In the genomic region with DNA sequence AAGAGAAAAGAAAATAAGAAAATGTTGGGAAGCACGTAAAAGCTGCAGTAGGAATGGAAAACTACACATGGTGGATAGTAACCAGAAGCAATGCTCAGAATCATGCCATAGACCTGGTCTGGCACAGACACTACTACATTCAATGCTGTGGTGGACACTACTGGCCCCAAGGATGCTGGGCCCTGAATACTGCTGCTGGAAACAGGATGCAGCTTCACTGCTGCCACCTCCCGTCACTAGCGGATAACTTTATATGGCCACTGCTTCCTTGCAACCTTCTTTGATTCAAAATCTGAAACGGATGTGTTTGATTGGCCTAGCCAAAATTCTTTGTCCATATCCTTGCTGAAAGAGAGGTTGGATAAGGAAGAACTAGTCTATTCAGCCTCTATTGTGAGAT, we compare ENCODE assay signal across 23 cellular contexts. TPM values are rescaled to one million over a fixed set of nuclear protein-coding genes. Genes with fewer than 3 reads are reported as not detected.
DNase-seq lines count a peak whose midpoint lies in the region; ATAC-seq and TF ChIP-seq lines count a peak whose summit lies in the region.
"Had no signal": no experiment of that assay in that cellular context is flagged by ENCODE, and none has a peak within 500 bp of the region (broad histone marks: within the 10 kb centered on the region; RNA-seq: fewer than 3 reads in every experiment).

No MANE protein-coding gene starts in this region.

- H3K27ac ChIP-seq in PC-9 (no peak overlapping the region), fibroblast of lung (ENCODE audit: insufficient read depth, low read length) (no peak overlapping the region), sigmoid colon (no peak overlapping the region)
- H3K27ac ChIP-seq: 22Rv1, adrenal gland, GM23248, heart left ventricle, left lung, parathyroid adenoma had no signal

- no peaks in the 10 kb centered on the region for H3K9me3 ChIP-seq in PC-9 (ENCODE audit: insufficient read depth, low read depth)
- H3K9me3 ChIP-seq in fibroblast of lung (ENCODE audit: control insufficient read depth, insufficient read depth, low read depth, low read length): no peaks in the 10 kb centered on the region
- H3K9me3 ChIP-seq in sigmoid colon: no peaks in the 10 kb centered on the region
- H3K9me3 ChIP-seq: adrenal gland, heart left ventricle, left lung had no signal

- H3K4me1 ChIP-seq in PC-9 (replicated peaks; ENCODE audit: insufficient read depth): no peaks in the 10 kb centered on the region; the same call in 1 of the 2 replicates
- no peaks in the 10 kb centered on the region for H3K4me1 ChIP-seq in fibroblast of lung (ENCODE audit: control insufficient read depth, extremely low read depth, insufficient read depth, low read length)
- peaks cover 0 to 4% (median 0%) of the 10 kb centered on the region in 4 donors for H3K4me1 ChIP-seq in sigmoid colon
- H3K4me1 ChIP-seq: left lung, parathyroid adenoma had no signal

- H2AFZ ChIP-seq in PC-9 (0 out of 2 replicates have a peak overlapping the region, but pooled peaks have one; percentile 12), fibroblast of lung (ENCODE audit: low read length) (peak overlapping the region; percentile 35)
- H2AFZ ChIP-seq: GM23248, parathyroid adenoma had no signal

- no peaks in the 10 kb centered on the region; the same call in 1 of the 2 replicates for H3F3A ChIP-seq in PC-9 (ENCODE audit: insufficient read depth, low read depth)

- CTCF ChIA-PET in PC-9 (lab: Charles Lee): no interaction called here

- intact Hi-C loops in PC-9 (cut with micrococcal nuclease; ENCODE audit: unreplicated experiment) (no loop called here), sigmoid colon (cut with DNase I) (no loop called here)

- TF ChIP-seq CTCF in PC-9 (conservative IDR thresholded peaks at IDR 0.05): no peak
- peak in 1 of 2 donors; percentile 11 for TF ChIP-seq CTCF in fibroblast of lung (conservative IDR thresholded peaks at IDR 0.05 in 1 of 2, IDR thresholded peaks at IDR 0.05 in 1 of 2; ENCODE audit: low read depth in 1 of 2, low read length in 2 of 2)
- TF ChIP-seq CTCF in sigmoid colon (IDR thresholded peaks at IDR 0.05): no peak

- POLR2A ChIA-PET in PC-9 (lab: Charles Lee; ENCODE audit: unreplicated experiment): no interaction called here

- ATAC-seq in GM21447 (IDR thresholded peaks at IDR 0.05; ENCODE audit: unreplicated experiment): no peak
- ATAC-seq: heart left ventricle; naive thymus-derived CD8-positive, alpha-beta T cell; sciatic nerve; SK-N-SH treated with all-trans-retinoic acid at 6 μM for 48 hours had no signal

- no TSS peak for BruUV-seq in PC-9 (replicated peaks; lab: Mats Ljungman, UMichigan)

- no peaks in the 10 kb centered on the region for H3K79me2 ChIP-seq in PC-9 (ENCODE audit: low read depth)
- H3K79me2 ChIP-seq in fibroblast of lung (ENCODE audit: control insufficient read depth, insufficient read depth, low read length): no peaks in the 10 kb centered on the region
- H3K79me2 ChIP-seq: parathyroid adenoma had no signal

- H3K9ac ChIP-seq in fibroblast of lung (ENCODE audit: insufficient read depth, low read length): no peak overlapping the region
- H3K9ac ChIP-seq: GM23248, parathyroid adenoma had no signal

- TF ChIP-seq POLR2A in sigmoid colon (IDR thresholded peaks at IDR 0.05): no peak

- H3K4me3 ChIP-seq in PC-9 (no peak overlapping the region), fibroblast of lung (replicated peaks in 1 of 4; ENCODE audit: control extremely low read depth in 1 of 4, insufficient read depth in 1 of 4, low read depth in 3 of 4, low read length in 4 of 4) (no peak overlapping the region), sigmoid colon (no peak overlapping the region)
- H3K4me3 ChIP-seq: adrenal gland, GM23248, heart left ventricle, left lung had no signal

- 56 to 75% methylated on average over 4 of the region's 4 CpGs for WGBS in sigmoid colon, 2 donors

- H3K9me2 ChIP-seq in PC-9 (ENCODE audit: insufficient read depth): no peaks in the 10 kb centered on the region

- no peak for TF ChIP-seq EP300 in sigmoid colon (IDR thresholded peaks at IDR 0.05)

- H4K20me1 ChIP-seq in PC-9 (ENCODE audit: insufficient read depth): no peaks in the 10 kb centered on the region
- no peaks in the 10 kb centered on the region for H4K20me1 ChIP-seq in fibroblast of lung (ENCODE audit: control insufficient read depth, extremely low read depth, insufficient read depth, low read length)

- no peak overlapping the region for H3K4me2 ChIP-seq in PC-9
- H3K4me2 ChIP-seq in fibroblast of lung (ENCODE audit: extremely low read depth, insufficient read depth, low read length): no peak overlapping the region

- DNase-seq in DMS53 (lab: John Stamatoyannopoulos, UW): peak; percentile 10
- no peak for DNase-seq in DMS53 treated with DMSO at 0.1 percent for 48 hours (lab: John Stamatoyannopoulos, UW; ENCODE audit: unreplicated experiment)
- no peak for DNase-seq in PC-9
- DNase-seq in fibroblast of lung (ENCODE audit: low read depth in 2 of 2): no peak
- DNase-seq in sigmoid colon: peak; percentile 27
- DNase-seq in NCI-H187 treated with DMSO at 0.1 percent for 48 hours (lab: John Stamatoyannopoulos, UW): no peak
- no peak for DNase-seq in stimulated activated CD4-positive, alpha-beta T cell treated with anti-CD3 and anti-CD28 coated beads, Interleukin-15, amount 100 ng/mL, for 24 hours
- DNase-seq: activated CD4-positive, alpha-beta memory T cell treated with anti-CD3 and anti-CD28 coated beads, Interleukin-2, amount 10 ng/mL, durations not matched to agents 7 days and 5 days; activated gamma-delta T cell; adrenal gland; GM23248; heart left ventricle; left lung; naive thymus-derived CD8-positive, alpha-beta T cell; NCI-H1092 treated with DMSO at 0.1 percent for 48 hours; NCI-H2029 treated with DMSO at 0.1 percent for 48 hours; RPMI8226 had no signal

- H3K27me3 ChIP-seq in PC-9 (ENCODE audit: insufficient read depth, low read depth) (no peaks in the 10 kb centered on the region), fibroblast of lung (ENCODE audit: control insufficient read depth, insufficient read depth, low read length) (no peaks in the 10 kb centered on the region), sigmoid colon (no peaks in the 10 kb centered on the region)
- H3K27me3 ChIP-seq: adrenal gland, heart left ventricle, left lung had no signal

- H3K36me3 ChIP-seq in PC-9 (ENCODE audit: low read depth) (no peaks in the 10 kb centered on the region), fibroblast of lung (ENCODE audit: control insufficient read depth, insufficient read depth, low read length) (no peaks in the 10 kb centered on the region), sigmoid colon (no peaks in the 10 kb centered on the region)
- H3K36me3 ChIP-seq: adrenal gland, heart left ventricle, left lung had no signal

RNA-seq across cellular contexts. Expression of a gene that starts 30.7 kb away (rescaled TPM):
- total RNA-seq in PC-9 (2021) (48.3 and 61.9 TPM in 2 replicates), fibroblast of lung (34.7 and 53.2 TPM in 2 replicates), sigmoid colon (10 to 100 TPM; 15.2 to 28.5 (median 16.6) TPM)
- polyA plus RNA-seq in fibroblast of lung (14.4 and 27.4 TPM in 2 replicates), sigmoid colon (10 to 100 TPM; 10.2 to 52.5 (median 10.9) TPM)
- 14.0 and 27.1 TPM in 2 replicates for polyA plus RNA-seq in fibroblast of lung (2012)
- 87.5 and 88.6 TPM in 2 replicates for polyA minus RNA-seq in fibroblast of lung (ENCODE audit: low replicate concordance)
- total RNA-seq: B cell; naive thymus-derived CD8-positive, alpha-beta T cell had no signal
- polyA plus RNA-seq: naive thymus-derived CD8-positive, alpha-beta T cell had no signal

RNA-seq across cellular contexts. Expression of a gene that starts 41.7 kb away (rescaled TPM):
- 20.3 and 50.8 TPM in 2 replicates for total RNA-seq in PC-9 (2021)
- total RNA-seq in fibroblast of lung: 21.6 and 24.6 TPM in 2 replicates
- 15.5 and 20.4 TPM in 2 replicates for polyA plus RNA-seq in fibroblast of lung
- polyA plus RNA-seq in fibroblast of lung (2012): 6.3 and 12.4 TPM in 2 replicates
- polyA minus RNA-seq in fibroblast of lung (ENCODE audit: low replicate concordance): 5.8 and 7.7 TPM in 2 replicates
- 10 to 100 TPM; 20.7 to 29.2 (median 23.9) TPM for total RNA-seq in sigmoid colon
- 1 to 10 TPM; 3.0 to 7.9 (median 3.7) TPM for polyA plus RNA-seq in sigmoid colon

Comparison
In these comparisons a context has a peak if more than half of its experiments do, and no peak if none do; other contexts are left out.
1. DNase-seq: peak in DMS53 (single experiment) and sigmoid colon (single experiment); none in DMS53 treated with DMSO at 0.1 percent for 48 hours (single experiment), PC-9 (0 of 2), fibroblast of lung (0 of 2), NCI-H187 treated with DMSO at 0.1 percent for 48 hours (single experiment) and stimulated activated CD4-positive, alpha-beta T cell treated with anti-CD3 and anti-CD28 coated beads, Interleukin-15, amount 100 ng/mL, for 24 hours (single experiment).